ENCODE assay signal across 8 cellular contexts in the genomic region with DNA sequence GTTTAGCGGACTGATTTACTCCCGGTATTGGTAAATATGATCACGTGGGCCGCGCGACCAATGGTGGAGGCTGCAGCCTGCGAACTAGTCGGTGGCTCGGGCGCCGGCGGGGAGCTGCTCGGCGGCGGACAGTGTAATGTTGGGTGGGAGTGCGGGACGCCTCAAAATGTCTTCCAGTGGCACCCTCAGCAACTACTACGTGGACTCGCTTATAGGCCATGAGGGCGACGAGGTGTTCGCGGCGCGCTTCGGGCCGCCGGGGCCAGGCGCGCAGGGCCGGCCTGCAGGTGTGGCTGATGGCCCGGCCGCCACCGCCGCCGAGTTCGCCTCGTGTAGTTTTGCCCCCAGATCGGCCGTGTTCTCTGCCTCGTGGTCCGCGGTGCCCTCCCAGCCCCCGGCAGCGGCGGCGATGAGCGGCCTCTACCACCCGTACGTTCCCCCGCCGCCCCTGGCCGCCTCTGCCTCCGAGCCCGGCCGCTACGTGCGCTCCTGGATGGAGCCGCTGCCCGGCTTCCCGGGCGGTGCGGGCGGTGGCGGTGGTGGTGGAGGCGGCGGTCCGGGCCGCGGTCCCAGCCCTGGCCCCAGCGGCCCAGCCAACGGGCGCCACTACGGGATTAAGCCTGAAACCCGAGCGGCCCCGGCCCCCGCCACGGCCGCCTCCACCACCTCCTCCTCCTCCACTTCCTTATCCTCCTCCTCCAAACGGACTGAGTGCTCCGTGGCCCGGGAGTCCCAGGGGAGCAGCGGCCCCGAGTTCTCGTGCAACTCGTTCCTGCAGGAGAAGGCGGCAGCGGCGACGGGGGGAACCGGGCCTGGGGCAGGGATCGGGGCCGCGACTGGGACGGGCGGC. TPM values are rescaled to one million over a fixed set of nuclear protein-coding genes. Genes with fewer than 3 reads are reported as not detected.
DNase-seq lines count a peak whose midpoint lies in the region; ATAC-seq and TF ChIP-seq lines count a peak whose summit lies in the region.

HOXD9 (plus strand) TSS at position 87 of the 850 bp plus-strand sequence; CDS start at position 137, 50 bp downstream.

- peaks cover 2% of the 10 kb centered on the region; the same call in 1 of the 2 replicates for H3K36me3 Mint-ChIP-seq in WTC11

- peak within 1 kb of the TSS; percentile 56 for H3K4me3 Mint-ChIP-seq in WTC11

- WGBS in right cardiac atrium: 2% methylated on average over 97 of the region's 97 CpGs

- H3K9me3 Mint-ChIP-seq in WTC11: no peaks in the 10 kb centered on the region

- no peak within 1 kb of the TSS for H3K27ac ChIP-seq in right cardiac atrium (ENCODE audit: low read length)

- H3K4me1 ChIP-seq in right cardiac atrium (ENCODE audit: control insufficient read depth, insufficient read depth, low read length): peaks cover 6% of the 10 kb centered on the region

- TF ChIP-seq CTCF in WTC11 (IDR thresholded peaks at IDR 0.05): no peak

- CTCF ChIA-PET in WTC11 (lab: Charles Lee): interaction anchor here (0.5 to 3.3 kb wide), 8 partner anchors 12 to 1026 kb away, joined by 3 to 15 read pairs (median 4); no protein-coding TSS in a partner anchor

- intact Hi-C loops in right cardiac atrium (cut with DNase I): loop anchor here in 1 of 4 donors (10.0 kb wide), 1 partner anchor 432 kb away; no protein-coding TSS in a partner anchor

- peaks cover 10% of the 10 kb centered on the region for H3K4me1 Mint-ChIP-seq in WTC11

- H3K9me3 ChIP-seq in right cardiac atrium (ENCODE audit: control insufficient read depth, low read length): no peaks in the 10 kb centered on the region

- POLR2A ChIA-PET in WTC11 (lab: Charles Lee): no interaction called here

- peak; percentile 29 for ATAC-seq in WTC11
- peak in 1 of 2 donors; percentile 52 for ATAC-seq in right cardiac atrium
- ATAC-seq in GM21360 (IDR thresholded peaks at IDR 0.05; ENCODE audit: unreplicated experiment): no peak

- no peak within 1 kb of the TSS for H3K27ac Mint-ChIP-seq in WTC11

- peaks cover 100% of the 10 kb centered on the region for H3K27me3 Mint-ChIP-seq in WTC11 (ENCODE audit: low read depth)

- DNase-seq in NCI-H1092 (lab: John Stamatoyannopoulos, UW) (peak; percentile 50), NCI-H1092 treated with DMSO at 0.1 percent for 48 hours (lab: John Stamatoyannopoulos, UW) (no peak), WTC11 (ENCODE audit: low spot score) (peak; percentile 57), right cardiac atrium (no peak), skeletal muscle cell (ENCODE audit: low read depth) (no peak), cortex of kidney (lab: John Stamatoyannopoulos, UW) (no peak), iPS-NIHi7 (ENCODE audit: extremely low spot score) (no peak)

- H3K4me3 ChIP-seq in right cardiac atrium (ENCODE audit: low read length) (peak within 1 kb of the TSS; percentile 47), skeletal muscle cell (ENCODE audit: low read depth, low read length) (peak within 1 kb of the TSS; percentile 47)

- peaks cover 6% of the 10 kb centered on the region for H3K27me3 ChIP-seq in right cardiac atrium (ENCODE audit: control insufficient read depth, insufficient read depth)

TF ChIP-seq in WTC11, 78 proteins besides CTCF, POLR2A, EP300 and RAD21:
- no peak for TF ChIP-seq GTF2I (CRISPR knock-in tag; conservative IDR thresholded peaks at IDR 0.05)
- TF ChIP-seq USF2 (CRISPR knock-in tag; IDR thresholded peaks at IDR 0.05): peak; percentile 84
- TF ChIP-seq, protein P1, sequence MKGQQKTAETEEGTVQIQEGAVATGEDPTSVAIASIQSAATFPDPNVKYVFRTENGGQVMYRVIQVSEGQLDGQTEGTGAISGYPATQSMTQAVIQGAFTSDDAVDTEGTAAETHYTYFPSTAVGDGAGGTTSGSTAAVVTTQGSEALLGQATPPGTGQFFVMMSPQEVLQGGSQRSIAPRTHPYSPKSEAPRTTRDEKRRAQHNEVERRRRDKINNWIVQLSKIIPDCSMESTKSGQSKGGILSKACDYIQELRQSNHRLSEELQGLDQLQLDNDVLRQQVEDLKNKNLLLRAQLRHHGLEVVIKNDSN (CRISPR knock-in tag; IDR thresholded peaks at IDR 0.05): peak; percentile 86
- no peak for TF ChIP-seq NR2C2 (CRISPR knock-in tag; IDR thresholded peaks at IDR 0.05)
- TF ChIP-seq EMX1 (CRISPR knock-in tag; IDR thresholded peaks at IDR 0.05): no peak
- no peak for TF ChIP-seq ATF2 (CRISPR knock-in tag; IDR thresholded peaks at IDR 0.05; ENCODE audit: borderline replicate concordance, low read depth)
- TF ChIP-seq TEAD1 (CRISPR knock-in tag; IDR thresholded peaks at IDR 0.05): no peak

RNA-seq across cellular contexts. Expression of gene HOXD9, which starts in this region (rescaled TPM):
- not detected in 3 replicates for total RNA-seq in WTC11 (2021)
- total RNA-seq in right cardiac atrium: not detected
- 0.09 TPM for polyA plus RNA-seq in right cardiac atrium

Comparison
In these comparisons a context has a peak if more than half of its experiments do, and no peak if none do; other contexts are left out.
1. Peak in DNase-seq and ATAC-seq in WTC11; RNA of the gene not detected or under 1 TPM.